19 cellular contexts compared by ENCODE assay signal in the genomic region with DNA sequence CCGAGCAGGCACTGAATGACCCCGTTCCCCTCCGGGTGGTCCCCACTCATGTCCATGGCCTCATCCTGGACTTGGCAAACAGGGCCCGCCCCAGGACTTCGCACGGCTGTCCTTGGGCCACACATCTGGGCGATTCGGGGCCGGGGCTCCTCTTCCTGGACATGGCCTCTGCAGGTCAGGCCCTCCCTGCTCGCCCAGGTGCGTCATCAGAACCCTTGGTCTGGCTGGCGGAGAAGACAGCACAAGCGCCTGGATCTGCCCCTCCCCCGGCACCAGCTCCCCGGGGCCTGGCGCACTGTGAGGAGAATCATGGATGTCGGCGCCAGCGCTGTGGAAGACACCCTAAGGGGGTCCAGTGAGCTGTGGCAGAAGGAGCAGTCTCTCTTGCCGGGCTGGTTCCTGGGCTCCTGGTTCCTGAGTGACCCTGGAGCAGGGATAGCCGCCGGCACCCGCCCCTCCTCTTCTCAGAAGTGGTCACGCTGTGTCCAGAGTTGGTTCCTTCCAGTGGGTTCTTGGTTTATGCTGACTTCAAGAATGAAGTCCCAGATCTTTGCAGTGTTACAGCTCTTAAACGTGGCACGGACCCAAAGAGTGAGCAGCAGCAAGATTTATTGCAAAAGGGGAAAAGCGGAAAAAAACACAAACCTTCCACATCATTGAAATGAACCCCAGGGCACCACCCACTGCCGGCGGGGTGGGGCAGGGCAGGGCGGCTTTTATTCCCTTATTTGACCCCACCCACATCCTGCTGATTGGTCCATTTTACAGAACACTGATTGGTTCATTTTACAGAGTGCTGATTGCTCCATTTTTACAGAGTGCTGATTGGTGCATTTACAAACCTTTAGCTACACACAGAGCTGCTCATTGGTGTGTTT. TPM values are rescaled to one million over a fixed set of nuclear protein-coding genes. Genes with fewer than 3 reads are reported as not detected.
DNase-seq lines count a peak whose midpoint lies in the region; ATAC-seq and TF ChIP-seq lines count a peak whose summit lies in the region.
"Had no signal": no experiment of that assay in that cellular context is flagged by ENCODE, and none has a peak within 500 bp of the region (broad histone marks: within the 10 kb centered on the region; RNA-seq: fewer than 3 reads in every experiment).

No MANE protein-coding gene starts in this region.

- H3K9me3 ChIP-seq in OCI-LY3 (ENCODE audit: insufficient read depth, low read length) (no peaks in the 10 kb centered on the region), hepatocyte (ENCODE audit: low read depth) (no peaks in the 10 kb centered on the region)

- H3K4me3 Mint-ChIP-seq in stimulated activated naive B cell treated with anti-CD40 and anti-IgM and Interleukin-4, amounts not matched to agents 10 μg/mL and 1 μg/mL and 100 μg/mL, for 72 hours = no peak overlapping the region
- H3K4me3 Mint-ChIP-seq in glutamatergic neuron (ENCODE audit: unreplicated experiment) = no peak overlapping the region
- H3K4me3 Mint-ChIP-seq: activated naive CD8-positive, alpha-beta T cell treated with anti-CD3 and anti-CD28 coated beads for 36 hours; activated T-cell treated with anti-CD3 and anti-CD28 coated beads, Interleukin-2, amount 50 U/mL, for 24 hours; T-helper 1 cell treated with Interleukin-12 subunit alpha and Interleukin-12 subunit beta and Interleukin-4 antibody, amounts not matched to agents 30 μg/mL and 1 μg/mL, for 36 hours had no signal

- peaks cover 26 to 32% of the 10 kb centered on the region in 2 donors for H3K27me3 Mint-ChIP-seq in stimulated activated naive B cell treated with anti-CD40 and anti-IgM and Interleukin-4, amounts not matched to agents 10 μg/mL and 1 μg/mL and 100 μg/mL, for 72 hours
- peaks cover 9% of the 10 kb centered on the region for H3K27me3 Mint-ChIP-seq in glutamatergic neuron (ENCODE audit: unreplicated experiment)
- H3K27me3 Mint-ChIP-seq: activated naive CD8-positive, alpha-beta T cell treated with anti-CD3 and anti-CD28 coated beads for 36 hours had no signal

- H3K27me3 ChIP-seq in OCI-LY3 (ENCODE audit: low read depth, low read length) (no peaks in the 10 kb centered on the region), hepatocyte (no peaks in the 10 kb centered on the region)
- H3K27me3 ChIP-seq: cardiac muscle cell had no signal

- no peak overlapping the region for H3K9ac ChIP-seq in OCI-LY3 (ENCODE audit: low read length)

- H3K36me3 ChIP-seq in OCI-LY3 (replicated peaks; ENCODE audit: low read depth, low read length) (no peaks in the 10 kb centered on the region), hepatocyte (replicated peaks; ENCODE audit: insufficient read depth, low read depth) (no peaks in the 10 kb centered on the region)
- H3K36me3 ChIP-seq: cardiac muscle cell had no signal

- H3K27ac Mint-ChIP-seq in stimulated activated naive B cell treated with anti-CD40 and anti-IgM and Interleukin-4, amounts not matched to agents 10 μg/mL and 1 μg/mL and 100 μg/mL, for 72 hours = peak overlapping the region; percentile 51
- H3K27ac Mint-ChIP-seq in glutamatergic neuron (ENCODE audit: unreplicated experiment) = no peak overlapping the region
- H3K27ac Mint-ChIP-seq: activated naive CD8-positive, alpha-beta T cell treated with anti-CD3 and anti-CD28 coated beads for 36 hours; activated T-cell treated with anti-CD3 and anti-CD28 coated beads, Interleukin-2, amount 50 U/mL, for 24 hours; T-helper 1 cell treated with Interleukin-12 subunit alpha and Interleukin-12 subunit beta and Interleukin-4 antibody, amounts not matched to agents 30 μg/mL and 1 μg/mL, for 36 hours had no signal

- H2AFZ ChIP-seq in OCI-LY3 (ENCODE audit: low read depth, low read length) (peak overlapping the region; percentile 31; the same call in 1 of the 2 replicates), hepatocyte (no peak overlapping the region)

- H3K4me3 ChIP-seq in OCI-LY3 (ENCODE audit: low read length) (no peak overlapping the region), hepatocyte (no peak overlapping the region)
- H3K4me3 ChIP-seq: cardiac muscle cell had no signal

- peak overlapping the region; percentile 39 for H3K4me2 ChIP-seq in OCI-LY3 (ENCODE audit: low read length)
- H3K4me2 ChIP-seq in hepatocyte = no peak overlapping the region

- peaks cover 0 to 3% of the 10 kb centered on the region in 2 donors for H3K9me3 Mint-ChIP-seq in stimulated activated naive B cell treated with anti-CD40 and anti-IgM and Interleukin-4, amounts not matched to agents 10 μg/mL and 1 μg/mL and 100 μg/mL, for 72 hours
- H3K9me3 Mint-ChIP-seq in glutamatergic neuron (ENCODE audit: unreplicated experiment) = peaks cover 9% of the 10 kb centered on the region
- H3K9me3 Mint-ChIP-seq: activated naive CD8-positive, alpha-beta T cell treated with anti-CD3 and anti-CD28 coated beads for 36 hours; T-helper 1 cell treated with Interleukin-12 subunit alpha and Interleukin-12 subunit beta and Interleukin-4 antibody, amounts not matched to agents 30 μg/mL and 1 μg/mL, for 36 hours had no signal

- peaks cover 72% of the 10 kb centered on the region for H3K4me1 ChIP-seq in OCI-LY3 (ENCODE audit: low read length)
- H3K4me1 ChIP-seq in hepatocyte (ENCODE audit: insufficient read depth) = no peaks in the 10 kb centered on the region

- H4K20me1 ChIP-seq in OCI-LY3 (ENCODE audit: insufficient read depth, low read length) = no peaks in the 10 kb centered on the region
- no peaks in the 10 kb centered on the region for H4K20me1 ChIP-seq in hepatocyte (ENCODE audit: insufficient read depth, poor library complexity, severe bottlenecking)

- H3K27ac ChIP-seq in OCI-LY3 (ENCODE audit: low read length) = peak overlapping the region; percentile 66
- H3K27ac ChIP-seq in hepatocyte = peak overlapping the region; percentile 3
- H3K27ac ChIP-seq: cardiac muscle cell had no signal

- WGBS in hepatocyte (ENCODE audit: low lambda C conversion rate, missing lambda C conversion rate) = 93% methylated on average over 26 of the region's 30 CpGs

- H3K9me2 ChIP-seq in hepatocyte (replicated peaks; ENCODE audit: insufficient read depth) = no peaks in the 10 kb centered on the region

- DNase-seq in activated CD4-positive, alpha-beta T cell treated with anti-CD3 and anti-CD28 coated beads for 48 hours = peak; percentile 33
- DNase-seq in activated CD4-positive, alpha-beta T cell treated with anti-CD3 and anti-CD28 coated beads, Interleukin-2, amount 50 U/mL, for 48 hours = no peak
- DNase-seq in hepatocyte (ENCODE audit: low spot score) = no peak
- DNase-seq in stimulated activated naive B cell treated with anti-CD40 and anti-IgM and Interleukin-4, amounts not matched to agents 10 μg/mL and 1 μg/mL and 100 μg/mL, for 72 hours = no peak
- no peak for DNase-seq in NCI-H2227 (lab: John Stamatoyannopoulos, UW; ENCODE audit: unreplicated experiment)
- DNase-seq in glutamatergic neuron = no peak
- DNase-seq: activated naive CD8-positive, alpha-beta T cell treated with anti-CD3 and anti-CD28 coated beads for 36 hours; activated T-cell treated with anti-CD3 and anti-CD28 coated beads, Interleukin-2, amount 50 U/mL, for 24 hours; Calu3; midbrain; MM.1S; NCI-H1930; NCI-H524 treated with DMSO at 0.1 percent for 48 hours; stimulated activated CD4-positive, alpha-beta T cell treated with anti-CD3 and anti-CD28 coated beads, Interleukin-12 subunit alpha, Interleukin-12 subunit beta, amount 100 ng/mL, for 4 hours had no signal

- no peak for ATAC-seq in stimulated activated naive B cell treated with anti-CD40 and anti-IgM and Interleukin-4, amounts not matched to agents 10 μg/mL and 1 μg/mL and 100 μg/mL, for 72 hours (replicated peaks)
- no peak for ATAC-seq in GM21360 (IDR thresholded peaks at IDR 0.05; ENCODE audit: unreplicated experiment)
- ATAC-seq: activated CD4-positive, CD25-positive, alpha-beta regulatory T cell treated with anti-CD3 and anti-CD28 coated beads, Interleukin-2, amount 50 U/mL, for 24 hours had no signal

- TF ChIP-seq CTCF in OCI-LY3 (IDR thresholded peaks at IDR 0.05; ENCODE audit: low read depth, low read length) (no peak), hepatocyte (IDR thresholded peaks at IDR 0.05; ENCODE audit: poor library complexity) (no peak), glutamatergic neuron (IDR thresholded peaks at IDR 0.05; ENCODE audit: partially characterized antibody, unreplicated experiment) (no peak)

- H3K79me2 ChIP-seq in OCI-LY3 (ENCODE audit: low read length) = no peaks in the 10 kb centered on the region
- H3K79me2 ChIP-seq in hepatocyte = no peaks in the 10 kb centered on the region

- peaks cover 42 to 51% of the 10 kb centered on the region in 2 donors for H3K4me1 Mint-ChIP-seq in stimulated activated naive B cell treated with anti-CD40 and anti-IgM and Interleukin-4, amounts not matched to agents 10 μg/mL and 1 μg/mL and 100 μg/mL, for 72 hours
- peaks cover 22% of the 10 kb centered on the region for H3K4me1 Mint-ChIP-seq in glutamatergic neuron (ENCODE audit: low read depth, unreplicated experiment)

- peaks cover 4% of the 10 kb centered on the region in 2 donors for H3K36me3 Mint-ChIP-seq in stimulated activated naive B cell treated with anti-CD40 and anti-IgM and Interleukin-4, amounts not matched to agents 10 μg/mL and 1 μg/mL and 100 μg/mL, for 72 hours
- H3K36me3 Mint-ChIP-seq in glutamatergic neuron (ENCODE audit: unreplicated experiment) = no peaks in the 10 kb centered on the region
- H3K36me3 Mint-ChIP-seq: activated naive CD8-positive, alpha-beta T cell treated with anti-CD3 and anti-CD28 coated beads for 36 hours had no signal

RNA-seq across cellular contexts. Expression of a gene that starts 25.9 kb away (rescaled TPM):
- total RNA-seq in hepatocyte (19.7 and 30.2 TPM in 2 replicates), glutamatergic neuron (ENCODE audit: unreplicated experiment) (147 TPM)
- polyA plus RNA-seq in hepatocyte = 31.3 and 34.3 TPM in 2 replicates
